ENCODE assay signal across 9 cellular contexts in genomic region chr6:27592481-27593199, GRCh38.
DNase-seq lines count a peak whose midpoint lies in the region; ATAC-seq and TF ChIP-seq lines count a peak whose summit lies in the region.
"Had no signal": no experiment of that assay in that cellular context is flagged by ENCODE, and none has a peak within 500 bp of the region (broad histone marks: within the 10 kb centered on the region; RNA-seq: fewer than 3 reads in every experiment).

No MANE protein-coding gene starts in this region.

- ATAC-seq in GM19324 (IDR thresholded peaks at IDR 0.05; ENCODE audit: low FRiP score, unreplicated experiment) (peak; percentile 86), HG03135 (IDR thresholded peaks at IDR 0.05; ENCODE audit: unreplicated experiment) (peak; percentile 78), lower lobe of right lung (peak in 1 of 2 donors; percentile 41)

- no peak overlapping the region for H3K27ac ChIP-seq in lower lobe of right lung
- H3K27ac ChIP-seq: adrenal gland had no signal

- H3K9me3 ChIP-seq in adipocyte (ENCODE audit: control insufficient read depth, low read length) (no peaks in the 10 kb centered on the region), lower lobe of right lung (no peaks in the 10 kb centered on the region)
- H3K9me3 ChIP-seq: adrenal gland had no signal

- no peak for TF ChIP-seq CTCF in lower lobe of right lung (IDR thresholded peaks at IDR 0.05)

- DNase-seq in DMS53 treated with DMSO at 0.1 percent for 48 hours (lab: John Stamatoyannopoulos, UW; ENCODE audit: unreplicated experiment) (peak; percentile 11), NCI-H748 treated with DMSO at 0.1 percent for 48 hours (lab: John Stamatoyannopoulos, UW) (peak; percentile 76), adipocyte (ENCODE audit: low read depth) (peak; percentile 64), lower lobe of right lung (no peak), NCI-H128 (lab: John Stamatoyannopoulos, UW; ENCODE audit: unreplicated experiment) (no peak)
- DNase-seq in activated effector memory CD4-positive, alpha-beta T cell treated with Interleukin-2 at 50 U/mL for 16 hours = no peak

- intact Hi-C loops in lower lobe of right lung (cut with DNase I) = no loop called here

- H3K27me3 ChIP-seq in adipocyte (replicated peaks; ENCODE audit: control insufficient read depth, insufficient read depth, low read length) = peaks cover 10% of the 10 kb centered on the region
- H3K27me3 ChIP-seq in lower lobe of right lung (ENCODE audit: low read depth) = peaks cover 76% of the 10 kb centered on the region

- no peaks in the 10 kb centered on the region for H3K36me3 ChIP-seq in adipocyte (ENCODE audit: control insufficient read depth, insufficient read depth, low read length, severe bottlenecking)
- H3K36me3 ChIP-seq in lower lobe of right lung = no peaks in the 10 kb centered on the region
- H3K36me3 ChIP-seq: adrenal gland had no signal

- H3K9ac ChIP-seq in adipocyte (ENCODE audit: low read length) = no peak overlapping the region

- H3K4me1 ChIP-seq in adipocyte (ENCODE audit: control insufficient read depth, insufficient read depth, low read length) = peaks cover 13% of the 10 kb centered on the region
- H3K4me1 ChIP-seq in lower lobe of right lung = no peaks in the 10 kb centered on the region

- H3K4me3 ChIP-seq in adipocyte (ENCODE audit: low read length) = peak overlapping the region; percentile 78
- H3K4me3 ChIP-seq in lower lobe of right lung = peak overlapping the region; percentile 7

Comparison
In these comparisons a context has a peak if more than half of its experiments do, and no peak if none do; other contexts are left out.
1. DNase-seq: peak in DMS53 treated with DMSO at 0.1 percent for 48 hours (single experiment), NCI-H748 treated with DMSO at 0.1 percent for 48 hours (single experiment) and adipocyte (single experiment); none in lower lobe of right lung (single experiment), NCI-H128 (single experiment) and activated effector memory CD4-positive, alpha-beta T cell treated with Interleukin-2 at 50 U/mL for 16 hours (single experiment).